8 cellular contexts compared by ENCODE assay signal in the genomic region with DNA sequence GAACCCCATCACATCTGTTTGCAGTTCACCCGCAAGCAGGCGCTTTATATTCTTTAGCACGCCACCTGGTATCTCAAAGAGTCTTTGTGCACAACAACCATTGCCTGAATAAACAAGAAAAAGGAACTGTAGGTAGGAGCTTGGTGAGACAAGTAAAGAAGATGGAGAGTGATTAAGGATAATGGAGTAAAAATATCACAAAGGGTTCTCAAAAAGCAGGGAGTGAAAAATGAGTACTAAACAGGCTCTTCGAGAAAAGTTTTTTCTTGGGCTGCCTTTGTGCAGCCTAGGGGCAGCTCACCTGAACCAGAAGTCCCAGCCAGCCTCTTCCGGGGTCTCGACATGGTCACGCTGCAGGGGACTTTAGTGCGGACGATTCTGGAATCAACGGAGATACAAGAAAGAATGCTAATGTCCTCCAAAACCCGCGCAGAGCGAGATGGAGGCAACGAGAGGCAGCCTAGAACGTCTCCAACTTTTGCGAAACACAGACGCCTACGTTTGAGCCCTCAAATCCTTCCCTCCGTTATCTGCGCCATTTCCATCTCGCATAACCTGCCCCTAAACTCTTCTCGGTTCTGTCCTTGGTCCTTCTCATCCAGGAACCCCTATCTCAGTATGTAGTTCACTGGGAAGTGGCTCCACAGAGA. TPM values are rescaled to one million over a fixed set of nuclear protein-coding genes. Genes with fewer than 3 reads are reported as not detected.
A peak's percentile ranks its signal among the peaks of the same experiment; 100 is the strongest.
DNase-seq lines count a peak whose midpoint lies in the region; ATAC-seq and TF ChIP-seq lines count a peak whose summit lies in the region.

No MANE protein-coding gene starts in this region.

- peak overlapping the region; percentile 80 to 89 (median 87) for H3K9ac ChIP-seq in BLaER1 treated with 17β-estradiol and CSF1 and Interleukin-3, amounts not matched to agents 10 nM and 100 nM
- peak overlapping the region; percentile 62 for H3K9ac ChIP-seq in muscle layer of colon (ENCODE audit: low read length)

- H3K9me3 ChIP-seq in BLaER1 treated with 17β-estradiol and CSF1 and Interleukin-3, amounts not matched to agents 10 nM and 100 nM (replicated peaks in 1 of 11): no peaks in the 10 kb centered on the region
- H3K9me3 ChIP-seq in ectodermal cell (ENCODE audit: control insufficient read depth, low read length) (no peaks in the 10 kb centered on the region), muscle layer of colon (ENCODE audit: low read length) (no peaks in the 10 kb centered on the region)

- DNase-seq in iPS-NIHi7 (ENCODE audit: extremely low spot score): no peak
- DNase-seq in SW 1271 (lab: John Stamatoyannopoulos, UW): no peak

- no peaks in the 10 kb centered on the region for H3K27me3 ChIP-seq in BLaER1 treated with 17β-estradiol and CSF1 and Interleukin-3, amounts not matched to agents 10 nM and 100 nM
- H3K27me3 ChIP-seq in ectodermal cell (ENCODE audit: control insufficient read depth, insufficient read depth, low read length, poor library complexity, severe bottlenecking): no peaks in the 10 kb centered on the region
- no peaks in the 10 kb centered on the region for H3K27me3 ChIP-seq in muscle layer of colon (ENCODE audit: control insufficient read depth in 1 of 2, insufficient read depth in 2 of 2, low read length in 2 of 2)

- H3K27ac ChIP-seq in BLaER1 treated with 17β-estradiol and CSF1 and Interleukin-3, amounts not matched to agents 10 nM and 100 nM: peak overlapping the region in 9 of 11 experiments; percentile 34 to 75 (median 58); a peak in 16 of 22 replicates
- H3K27ac ChIP-seq in ectodermal cell (ENCODE audit: insufficient read depth, low read depth, low read length, poor library complexity, severe bottlenecking): peak overlapping the region; percentile 46
- H3K27ac ChIP-seq in muscle layer of colon (ENCODE audit: low read depth, low read length): peak overlapping the region; percentile 73

- H3K36me3 ChIP-seq in BLaER1 treated with 17β-estradiol and CSF1 and Interleukin-3, amounts not matched to agents 10 nM and 100 nM: peaks cover 29 to 51% (median 44%) of the 10 kb centered on the region in 11 experiments
- H3K36me3 ChIP-seq in ectodermal cell (ENCODE audit: control insufficient read depth, insufficient read depth, low read length) (peaks cover 38% of the 10 kb centered on the region), muscle layer of colon (ENCODE audit: insufficient read depth, low read length) (peaks cover 41% of the 10 kb centered on the region)

- ATAC-seq in GM19395 (IDR thresholded peaks at IDR 0.05; ENCODE audit: unreplicated experiment): peak; percentile 49
- ATAC-seq in HG03432 (IDR thresholded peaks at IDR 0.05; ENCODE audit: unreplicated experiment): peak; percentile 26
- ATAC-seq in SK-N-SH treated with all-trans-retinoic acid at 6 μM for 48 hours: peak; percentile 60

- peak overlapping the region; percentile 82 to 98 (median 92) for H3K4me3 ChIP-seq in BLaER1 treated with 17β-estradiol and CSF1 and Interleukin-3, amounts not matched to agents 10 nM and 100 nM
- H3K4me3 ChIP-seq in ectodermal cell (ENCODE audit: insufficient read depth, low read depth, low read length) (peak overlapping the region; percentile 86), muscle layer of colon (ENCODE audit: low read depth in 1 of 2, low read length in 2 of 2) (peak overlapping the region; percentile 83 to 99)

- peak overlapping the region; percentile 77 to 95 (median 90) for H3K4me2 ChIP-seq in BLaER1 treated with 17β-estradiol and CSF1 and Interleukin-3, amounts not matched to agents 10 nM and 100 nM

- peaks cover 23 to 46% (median 27%) of the 10 kb centered on the region in 10 experiments for H3K4me1 ChIP-seq in BLaER1 treated with 17β-estradiol and CSF1 and Interleukin-3, amounts not matched to agents 10 nM and 100 nM
- H3K4me1 ChIP-seq in ectodermal cell (ENCODE audit: control insufficient read depth, insufficient read depth, low read length) (peaks cover 9% of the 10 kb centered on the region), muscle layer of colon (ENCODE audit: insufficient read depth, low read length) (peaks cover 15% of the 10 kb centered on the region)

- WGBS in ectodermal cell, 2 experiments: 10 to 12% methylated on average over 22 of the region's 22 CpGs

- H4K20me1 ChIP-seq in BLaER1 treated with 17β-estradiol and CSF1 and Interleukin-3, amounts not matched to agents 10 nM and 100 nM: peaks cover 0 to 13% (median 0%) of the 10 kb centered on the region in 11 experiments; a peak in 3 of 22 replicates

TF ChIP-seq in SK-N-SH treated with all-trans-retinoic acid at 6 μM for 48 hours, 23 proteins besides CTCF, POLR2A, EP300 and RAD21:
- TF ChIP-seq BACH2 (CRISPR knock-in tag; IDR thresholded peaks at IDR 0.05; ENCODE audit: borderline replicate concordance): no peak
- no peak for TF ChIP-seq ZC3H10 (CRISPR knock-in tag; IDR thresholded peaks at IDR 0.05)
- TF ChIP-seq, protein P1, sequence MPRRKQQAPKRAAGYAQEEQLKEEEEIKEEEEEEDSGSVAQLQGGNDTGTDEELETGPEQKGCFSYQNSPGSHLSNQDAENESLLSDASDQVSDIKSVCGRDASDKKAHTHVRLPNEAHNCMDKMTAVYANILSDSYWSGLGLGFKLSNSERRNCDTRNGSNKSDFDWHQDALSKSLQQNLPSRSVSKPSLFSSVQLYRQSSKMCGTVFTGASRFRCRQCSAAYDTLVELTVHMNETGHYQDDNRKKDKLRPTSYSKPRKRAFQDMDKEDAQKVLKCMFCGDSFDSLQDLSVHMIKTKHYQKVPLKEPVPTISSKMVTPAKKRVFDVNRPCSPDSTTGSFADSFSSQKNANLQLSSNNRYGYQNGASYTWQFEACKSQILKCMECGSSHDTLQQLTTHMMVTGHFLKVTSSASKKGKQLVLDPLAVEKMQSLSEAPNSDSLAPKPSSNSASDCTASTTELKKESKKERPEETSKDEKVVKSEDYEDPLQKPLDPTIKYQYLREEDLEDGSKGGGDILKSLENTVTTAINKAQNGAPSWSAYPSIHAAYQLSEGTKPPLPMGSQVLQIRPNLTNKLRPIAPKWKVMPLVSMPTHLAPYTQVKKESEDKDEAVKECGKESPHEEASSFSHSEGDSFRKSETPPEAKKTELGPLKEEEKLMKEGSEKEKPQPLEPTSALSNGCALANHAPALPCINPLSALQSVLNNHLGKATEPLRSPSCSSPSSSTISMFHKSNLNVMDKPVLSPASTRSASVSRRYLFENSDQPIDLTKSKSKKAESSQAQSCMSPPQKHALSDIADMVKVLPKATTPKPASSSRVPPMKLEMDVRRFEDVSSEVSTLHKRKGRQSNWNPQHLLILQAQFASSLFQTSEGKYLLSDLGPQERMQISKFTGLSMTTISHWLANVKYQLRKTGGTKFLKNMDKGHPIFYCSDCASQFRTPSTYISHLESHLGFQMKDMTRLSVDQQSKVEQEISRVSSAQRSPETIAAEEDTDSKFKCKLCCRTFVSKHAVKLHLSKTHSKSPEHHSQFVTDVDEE (CRISPR knock-in tag; IDR thresholded peaks at IDR 0.05): no peak
- TF ChIP-seq TCF4 (CRISPR knock-in tag; IDR thresholded peaks at IDR 0.05; ENCODE audit: borderline replicate concordance): no peak
- TF ChIP-seq CSDC2 (CRISPR knock-in tag; IDR thresholded peaks at IDR 0.05): no peak
- no peak for TF ChIP-seq ZNF565 (CRISPR knock-in tag; conservative IDR thresholded peaks at IDR 0.05; ENCODE audit: low read depth)
- TF ChIP-seq POU6F1 (CRISPR knock-in tag; IDR thresholded peaks at IDR 0.05; ENCODE audit: borderline replicate concordance, low read depth): no peak
- TF ChIP-seq OSR1 (CRISPR knock-in tag; IDR thresholded peaks at IDR 0.05): no peak
- TF ChIP-seq GLIS3 (CRISPR knock-in tag; IDR thresholded peaks at IDR 0.05): no peak
- no peak for TF ChIP-seq RARB (CRISPR knock-in tag; IDR thresholded peaks at IDR 0.05)
- no peak for TF ChIP-seq CSRNP3 (CRISPR knock-in tag; IDR thresholded peaks at IDR 0.05)
TF ChIP-seq in SK-N-SH treated with all-trans-retinoic acid at 6 μM for 48 hours: peak in this region for 0.

RNA-seq across cellular contexts. Expression of gene THYN1, which starts 0.5 kb away (rescaled TPM):
- 87.5 TPM for polyA plus RNA-seq in ectodermal cell (2013, experiment 1 of 4)
- 78.5 TPM for polyA plus RNA-seq in ectodermal cell (2013, experiment 2 of 4)
- polyA plus RNA-seq in ectodermal cell (2013, experiment 3 of 4): 89.3 TPM
- polyA plus RNA-seq in ectodermal cell (2013, experiment 4 of 4): 101 TPM

RNA-seq across cellular contexts. Expression of gene ACAD8, which starts 0.7 kb away (rescaled TPM):
- 43.3 TPM for polyA plus RNA-seq in ectodermal cell (2013, experiment 1 of 4)
- polyA plus RNA-seq in ectodermal cell (2013, experiment 2 of 4): 43.9 TPM
- 33.3 TPM for polyA plus RNA-seq in ectodermal cell (2013, experiment 3 of 4)
- polyA plus RNA-seq in ectodermal cell (2013, experiment 4 of 4): 40.4 TPM

RNA-seq across cellular contexts. Expression of gene GLB1L3, which starts 23.5 kb away (rescaled TPM):
- polyA plus RNA-seq in ectodermal cell (2013, experiment 1 of 4): not detected
- not detected for polyA plus RNA-seq in ectodermal cell (2013, experiment 2 of 4)
- not detected for polyA plus RNA-seq in ectodermal cell (2013, experiment 3 of 4)
- polyA plus RNA-seq in ectodermal cell (2013, experiment 4 of 4): not detected

RNA-seq across cellular contexts. Expression of gene VPS26B, which starts 28.2 kb away (rescaled TPM):
- polyA plus RNA-seq in ectodermal cell (2013, experiment 1 of 4): 33.5 TPM
- 29.3 TPM for polyA plus RNA-seq in ectodermal cell (2013, experiment 2 of 4)
- polyA plus RNA-seq in ectodermal cell (2013, experiment 3 of 4): 27.1 TPM
- 29.1 TPM for polyA plus RNA-seq in ectodermal cell (2013, experiment 4 of 4)

RNA-seq across cellular contexts. Expression of gene NCAPD3, which starts 28.9 kb away (rescaled TPM):
- 39.4 TPM for polyA plus RNA-seq in ectodermal cell (2013, experiment 1 of 4)
- 38.9 TPM for polyA plus RNA-seq in ectodermal cell (2013, experiment 2 of 4)
- 27.9 TPM for polyA plus RNA-seq in ectodermal cell (2013, experiment 3 of 4)
- polyA plus RNA-seq in ectodermal cell (2013, experiment 4 of 4): 35.7 TPM
